Comparison of ENCODE assay signal across 12 cellular contexts in genomic region chr1:227915564-227916553, GRCh38. TPM values are rescaled to one million over a fixed set of nuclear protein-coding genes. Genes with fewer than 3 reads are reported as not detected.
A peak's percentile ranks its signal among the peaks of the same experiment; 100 is the strongest.
DNase-seq lines count a peak whose midpoint lies in the region; ATAC-seq, FAIRE-seq and TF ChIP-seq lines count a peak whose summit lies in the region.
"Had no signal": no experiment of that assay in that cellular context is flagged by ENCODE, and none has a peak within 500 bp of the region (broad histone marks: within the 10 kb centered on the region; RNA-seq: fewer than 3 reads in every experiment).

No MANE protein-coding gene starts in this region.

- no peaks in the 10 kb centered on the region for H3K9me3 ChIP-seq in HepG2 (ENCODE audit: low read length)
- no peaks in the 10 kb centered on the region for H3K9me3 ChIP-seq in right lobe of liver
- H3K9me3 ChIP-seq in keratinocyte (ENCODE audit: control insufficient read depth, low read depth, low read length): no peaks in the 10 kb centered on the region
- H3K9me3 ChIP-seq in Karpas-422 (ENCODE audit: low read length): no peaks in the 10 kb centered on the region

- POLR2A ChIA-PET in HepG2 (lab: Yijun Ruan, JAX): no interaction called here

- H3K27ac ChIP-seq in HepG2 (ENCODE audit: extremely low read length, insufficient read depth, low read length) (no peak overlapping the region), right lobe of liver (no peak overlapping the region), keratinocyte (ENCODE audit: control insufficient read depth, insufficient read depth, low read length) (no peak overlapping the region), Karpas-422 (ENCODE audit: low read length) (no peak overlapping the region)

- BruUV-seq in HepG2 (replicated peaks; lab: Mats Ljungman, UMichigan): no TSS peak

- FAIRE-seq in HepG2 (lab: Jason Lieb, UNC) (no peak), keratinocyte (lab: Jason Lieb, UNC) (peak; percentile 66)

- peaks cover 4 to 32% of the 10 kb centered on the region in 2 experiments; a peak in 4 of 5 replicates for H3K27me3 ChIP-seq in HepG2 (ENCODE audit: control insufficient read depth in 1 of 2, insufficient read depth in 2 of 2, low read length in 2 of 2)
- H3K27me3 ChIP-seq in right lobe of liver: no peaks in the 10 kb centered on the region
- no peaks in the 10 kb centered on the region for H3K27me3 ChIP-seq in keratinocyte (ENCODE audit: control insufficient read depth, extremely low read depth, insufficient read depth, low read length)
- no peaks in the 10 kb centered on the region for H3K27me3 ChIP-seq in Karpas-422 (ENCODE audit: low read length)

- no peaks in the 10 kb centered on the region for H3K4me1 ChIP-seq in HepG2 (ENCODE audit: insufficient read depth, low read length)
- H3K4me1 ChIP-seq in right lobe of liver: no peaks in the 10 kb centered on the region
- H3K4me1 ChIP-seq in keratinocyte (ENCODE audit: control insufficient read depth, extremely low read depth, insufficient read depth, low read length): peaks cover 16% of the 10 kb centered on the region
- H3K4me1 ChIP-seq in Karpas-422 (ENCODE audit: low read length): no peaks in the 10 kb centered on the region

- H3K79me2 ChIP-seq in HepG2 (ENCODE audit: insufficient read depth, low read length) (no peaks in the 10 kb centered on the region), keratinocyte (ENCODE audit: control insufficient read depth, insufficient read depth, low read length) (no peaks in the 10 kb centered on the region), Karpas-422 (ENCODE audit: low read length) (no peaks in the 10 kb centered on the region)

- intact Hi-C loops in HepG2 (cut with micrococcal nuclease; ENCODE audit: unreplicated experiment) (no loop called here), right lobe of liver (cut with DNase I) (no loop called here)

- TF ChIP-seq RAD21 in HepG2 (CRISPR knock-in tag; IDR thresholded peaks at IDR 0.05): no peak

- no peak for TF ChIP-seq POLR2A in HepG2 (IDR thresholded peaks at IDR 0.05; ENCODE audit: insufficient read depth in 1 of 2, low read depth in 2 of 2, low read length in 2 of 2)
- no peak for TF ChIP-seq POLR2A in right lobe of liver (IDR thresholded peaks at IDR 0.05)

- CTCF ChIA-PET in HepG2 (lab: Yijun Ruan, JAX; ENCODE audit: low intra/inter-chr PET ratio, low total read pairs): no interaction called here

- no peaks in the 10 kb centered on the region for H3K9me2 ChIP-seq in Karpas-422 (replicated peaks; ENCODE audit: insufficient read depth, low read length)

- no peaks in the 10 kb centered on the region for H3K9me1 ChIP-seq in keratinocyte (ENCODE audit: control insufficient read depth, extremely low read depth, insufficient read depth, low read length)

- 32% methylated on average over 19 of the region's 22 CpGs for WGBS in HepG2 (ENCODE audit: low lambda C conversion rate)
- 63% methylated on average over 10 of the region's 22 CpGs for WGBS in right lobe of liver (ENCODE audit: insufficient coverage, low coverage, low lambda C conversion rate, missing lambda C conversion rate)

- H3K36me3 ChIP-seq in HepG2 (replicated peaks in 1 of 2; ENCODE audit: control insufficient read depth in 1 of 2, insufficient read depth in 2 of 2, low read length in 2 of 2) (no peaks in the 10 kb centered on the region), right lobe of liver (no peaks in the 10 kb centered on the region), keratinocyte (ENCODE audit: control insufficient read depth in 2 of 2, extremely low read depth in 1 of 2, insufficient read depth in 2 of 2, low read length in 2 of 2) (no peaks in the 10 kb centered on the region), Karpas-422 (ENCODE audit: insufficient read depth, low read length) (no peaks in the 10 kb centered on the region)

- ATAC-seq in HepG2 (no peak), right lobe of liver (no peak), GM21825 (IDR thresholded peaks at IDR 0.05; ENCODE audit: unreplicated experiment) (no peak)
- ATAC-seq: sciatic nerve had no signal

- H3K9ac ChIP-seq in HepG2 (ENCODE audit: insufficient read depth, low read depth, low read length): no peak overlapping the region
- H3K9ac ChIP-seq in keratinocyte (ENCODE audit: control insufficient read depth, extremely low read depth, insufficient read depth, low read length): peak overlapping the region; percentile 37
- no peak overlapping the region for H3K9ac ChIP-seq in Karpas-422 (ENCODE audit: low read length)

- DNase-seq in HepG2 (ENCODE audit: low spot score) (no peak), right lobe of liver (no peak), NCI-H82 (lab: John Stamatoyannopoulos, UW) (peak; percentile 87), keratinocyte (ENCODE audit: low read depth, low spot score) (peak; percentile 73), germinal center (ENCODE audit: low spot score) (no peak), Karpas-422 (no peak)
- no peak for DNase-seq in stimulated activated naive CD4-positive, alpha-beta T cell treated with Interleukin-2 at 50 U/mL for 16 hours (lab: John Stamatoyannopoulos, UW)
- DNase-seq: effector CD4-positive, alpha-beta T cell; NK-92 treated with Interleukin-12 subunit alpha and Interleukin-12 subunit beta, amount 100 ng/mL, for 24 hours; SIG-M5 had no signal

- in situ Hi-C loops in HepG2 (cut with HindIII; ENCODE audit: extremely low pct_ligation_motif_present, low pct_unique_long_range_greater_than_20kb): no loop called here

- TF ChIP-seq EP300 in HepG2 (IDR thresholded peaks at IDR 0.05; ENCODE audit: low read depth in 2 of 2, low read length in 2 of 2) (no peak), HepG2 (CRISPR knock-in tag; IDR thresholded peaks at IDR 0.05; ENCODE audit: borderline replicate concordance) (no peak)

- no peak overlapping the region for H3K4me2 ChIP-seq in HepG2 (ENCODE audit: low read depth, low read length)
- peak overlapping the region; percentile 20 for H3K4me2 ChIP-seq in keratinocyte (ENCODE audit: control insufficient read depth, extremely low read depth, insufficient read depth, low read depth, low read length)
- no peak overlapping the region for H3K4me2 ChIP-seq in Karpas-422 (ENCODE audit: low read depth, low read length, poor library complexity, severe bottlenecking)

- no peak overlapping the region for H2AFZ ChIP-seq in HepG2 (ENCODE audit: low read length)
- H2AFZ ChIP-seq in keratinocyte (ENCODE audit: control insufficient read depth, low read length): peak overlapping the region; percentile 15
- no peak overlapping the region for H2AFZ ChIP-seq in Karpas-422 (ENCODE audit: low read length)

- H4K20me1 ChIP-seq in HepG2 (ENCODE audit: insufficient read depth, low read length) (no peaks in the 10 kb centered on the region), keratinocyte (ENCODE audit: control insufficient read depth, extremely low read depth, insufficient read depth, low read length) (peaks cover 3% of the 10 kb centered on the region), Karpas-422 (ENCODE audit: insufficient read depth, low read depth, low read length) (no peaks in the 10 kb centered on the region)

- H3K4me3 ChIP-seq in HepG2 (replicated peaks in 1 of 3; ENCODE audit: insufficient read depth in 1 of 3, low read depth in 2 of 3, low read length in 3 of 3) (no peak overlapping the region), right lobe of liver (no peak overlapping the region), keratinocyte (ENCODE audit: control insufficient read depth in 2 of 3, extremely low read depth in 1 of 3, insufficient read depth in 2 of 3, low read depth in 1 of 3, low read length in 3 of 3) (no peak overlapping the region), Karpas-422 (ENCODE audit: low read length) (no peak overlapping the region)

- dilution Hi-C loops in keratinocyte (cut with MboI; ENCODE audit: extremely low pct_ligation_motif_present, low sequenced_read_pairs): no loop called here

- TF ChIP-seq CTCF in HepG2 (CRISPR knock-in tag; IDR thresholded peaks at IDR 0.05) (no peak), right lobe of liver (IDR thresholded peaks at IDR 0.05) (no peak), keratinocyte (optimal IDR thresholded peaks at IDR 0.05 in 1 of 3, IDR thresholded peaks at IDR 0.05 in 1 of 3, conservative IDR thresholded peaks at IDR 0.05 in 1 of 3; ENCODE audit: extremely low read depth in 1 of 3, insufficient read depth in 2 of 3, low read length in 3 of 3) (no peak)

RNA-seq across cellular contexts. Expression of gene WNT9A, which starts 31.9 kb away (rescaled TPM):
- total RNA-seq in HepG2 (2016; rRNA removed; fragmentation: Illumina TruSeq; extraction: Trizol): 0.04 TPM in 2 replicates
- total RNA-seq in HepG2 (2016; cell fraction: cytosol; rRNA removed; fragmentation: Illumina TruSeq; extraction: Trizol; ENCODE audit: low read depth): not detected in 2 replicates
- 0.04 TPM in 1 of 2 replicates, not detected in the other for total RNA-seq in HepG2 (2016; cell fraction: insoluble cytoplasmic fraction; rRNA removed; fragmentation: Illumina TruSeq; extraction: Trizol)
- not detected in 2 replicates for total RNA-seq in HepG2 (2016; cell fraction: membrane; rRNA removed; fragmentation: Illumina TruSeq; extraction: Trizol)
- total RNA-seq in HepG2 (2016; cell fraction: nucleus; rRNA removed; fragmentation: Illumina TruSeq; extraction: Trizol): not detected in 2 replicates
- not detected in 2 replicates for polyA plus RNA-seq in HepG2 (2011; rRNA removed)
- polyA plus RNA-seq in HepG2 (2011; cell fraction: cytosol; rRNA removed): 0.04 TPM in 1 of 2 replicates, not detected in the other
- 0.06 and 0.07 TPM in 2 replicates for polyA plus RNA-seq in HepG2 (2011; cell fraction: nucleus; rRNA removed)
- polyA plus RNA-seq in HepG2 (2012): 0.04 TPM in 1 of 2 replicates, not detected in the other
- not detected in 2 replicates for polyA plus RNA-seq in HepG2 (2016; cell fraction: cytosol; fragmentation: Illumina TruSeq; extraction: Trizol; ENCODE audit: low read depth)
- polyA plus RNA-seq in HepG2 (2016; cell fraction: insoluble cytoplasmic fraction; fragmentation: Illumina TruSeq; extraction: Trizol; ENCODE audit: low read depth): not detected in 2 replicates
- polyA plus RNA-seq in HepG2 (2016; cell fraction: membrane; fragmentation: Illumina TruSeq; extraction: Trizol; ENCODE audit: low read depth): not detected in 2 replicates
- not detected in 2 replicates for polyA plus RNA-seq in HepG2 (2016; cell fraction: nucleus; fragmentation: Illumina TruSeq; extraction: Trizol; ENCODE audit: insufficient read depth, low read depth)
- 0.04 and 2.6 TPM in 2 replicates for polyA minus RNA-seq in HepG2 (2011; rRNA and poly(A)+ RNA removed; ENCODE audit: low replicate concordance)
- not detected in 2 replicates for polyA minus RNA-seq in HepG2 (2011; cell fraction: cytosol; rRNA and poly(A)+ RNA removed)
- polyA minus RNA-seq in HepG2 (2011; cell fraction: nucleus; rRNA and poly(A)+ RNA removed): not detected in 2 replicates
- total RNA-seq in right lobe of liver: under 1 TPM in 5 of 6 experiments, not detected in 1; 0.09 to 0.19 (median 0.10) TPM
- polyA plus RNA-seq in keratinocyte: 1.7 to 2.5 TPM (median 2.3 TPM) in 3 replicates
- 0.75 TPM for polyA plus RNA-seq in keratinocyte (2011; ENCODE audit: low read depth)
- 1.7 and 2.3 TPM in 2 replicates for polyA plus RNA-seq in keratinocyte (2011; cell fraction: cytosol; rRNA removed)
- 6.2 and 6.4 TPM in 2 replicates for polyA plus RNA-seq in keratinocyte (2011; cell fraction: nucleus; rRNA removed)
- 2.1 and 2.4 TPM in 2 replicates for polyA plus RNA-seq in keratinocyte (2012; ENCODE audit: low replicate concordance)
- polyA minus RNA-seq in keratinocyte: 3.9 to 6.0 TPM (median 4.9 TPM) in 3 replicates
- 4.4 TPM for polyA minus RNA-seq in keratinocyte (2011; cell fraction: cytosol; rRNA and poly(A)+ RNA removed)
- 4.8 and 5.7 TPM in 2 replicates for polyA minus RNA-seq in keratinocyte (2011; cell fraction: nucleus; rRNA and poly(A)+ RNA removed)
- not detected in 2 replicates for total RNA-seq in Karpas-422 (2014; rRNA removed; shearing (Covaris generic); ENCODE audit: low replicate concordance)

Comparison
In these comparisons a context has a peak if more than half of its experiments do, and no peak if none do; other contexts are left out.
1. DNase-seq: peak in NCI-H82 (single experiment) and keratinocyte (single experiment); none in HepG2 (single experiment), right lobe of liver (0 of 3), stimulated activated naive CD4-positive, alpha-beta T cell treated with Interleukin-2 at 50 U/mL for 16 hours (single experiment), germinal center (single experiment) and Karpas-422 (single experiment).